In genomic region chr19:35517342-35517741, GRCh38 we compare ENCODE assay signal across 11 cellular contexts. TPM values are rescaled to one million over a fixed set of nuclear protein-coding genes. Genes with fewer than 3 reads are reported as not detected.
"Had no signal": no experiment of that assay in that cellular context is flagged by ENCODE, and none has a peak within 500 bp of the region (broad histone marks: within the 10 kb centered on the region; RNA-seq: fewer than 3 reads in every experiment).

No MANE protein-coding gene starts in this region.

- H3K27ac Mint-ChIP-seq: GM23338 had no signal

- H3K4me1 Mint-ChIP-seq: IgD-negative memory B cell had no signal

- ATAC-seq: GM23338, HCT116 had no signal

- H3K4me3 Mint-ChIP-seq: GM23338 had no signal

- H2AFZ ChIP-seq: GM23338 had no signal

- H3K9me3 Mint-ChIP-seq: GM23338 had no signal

- H3K36me3 ChIP-seq: HAP-1 had no signal

- H3K4me2 ChIP-seq: GM23338, KMS-11 had no signal

- H3K4me3 ChIP-seq: GM23338, HAP-1 had no signal

- FAIRE-seq: HTR-8/SVneo had no signal

- DNase-seq: H7, Karpas-422, KBM-7 had no signal

- H3K9ac ChIP-seq: KMS-11 had no signal

- H3K27ac ChIP-seq: KMS-11 had no signal

- H3K9me3 ChIP-seq: HAP-1 had no signal

RNA-seq across cellular contexts. Expression of gene SBSN, which starts 10.8 kb away (rescaled TPM):
- total RNA-seq: GM23338, H7, HT-29 had no signal
- polyA plus RNA-seq: IgD-negative memory B cell had no signal

RNA-seq across cellular contexts. Expression of gene GAPDHS, which starts 15.9 kb away (rescaled TPM):
- total RNA-seq: GM23338, H4, HT-29 had no signal
- polyA plus RNA-seq: GM23338, IgD-negative memory B cell had no signal

RNA-seq across cellular contexts. Expression of gene KRTDAP, which starts 27.1 kb away (rescaled TPM):
- total RNA-seq: GM23338, H4, HT-29 had no signal
- polyA plus RNA-seq: IgD-negative memory B cell had no signal
